Comparison of ENCODE assay signal across 10 cellular contexts in the genomic region with DNA sequence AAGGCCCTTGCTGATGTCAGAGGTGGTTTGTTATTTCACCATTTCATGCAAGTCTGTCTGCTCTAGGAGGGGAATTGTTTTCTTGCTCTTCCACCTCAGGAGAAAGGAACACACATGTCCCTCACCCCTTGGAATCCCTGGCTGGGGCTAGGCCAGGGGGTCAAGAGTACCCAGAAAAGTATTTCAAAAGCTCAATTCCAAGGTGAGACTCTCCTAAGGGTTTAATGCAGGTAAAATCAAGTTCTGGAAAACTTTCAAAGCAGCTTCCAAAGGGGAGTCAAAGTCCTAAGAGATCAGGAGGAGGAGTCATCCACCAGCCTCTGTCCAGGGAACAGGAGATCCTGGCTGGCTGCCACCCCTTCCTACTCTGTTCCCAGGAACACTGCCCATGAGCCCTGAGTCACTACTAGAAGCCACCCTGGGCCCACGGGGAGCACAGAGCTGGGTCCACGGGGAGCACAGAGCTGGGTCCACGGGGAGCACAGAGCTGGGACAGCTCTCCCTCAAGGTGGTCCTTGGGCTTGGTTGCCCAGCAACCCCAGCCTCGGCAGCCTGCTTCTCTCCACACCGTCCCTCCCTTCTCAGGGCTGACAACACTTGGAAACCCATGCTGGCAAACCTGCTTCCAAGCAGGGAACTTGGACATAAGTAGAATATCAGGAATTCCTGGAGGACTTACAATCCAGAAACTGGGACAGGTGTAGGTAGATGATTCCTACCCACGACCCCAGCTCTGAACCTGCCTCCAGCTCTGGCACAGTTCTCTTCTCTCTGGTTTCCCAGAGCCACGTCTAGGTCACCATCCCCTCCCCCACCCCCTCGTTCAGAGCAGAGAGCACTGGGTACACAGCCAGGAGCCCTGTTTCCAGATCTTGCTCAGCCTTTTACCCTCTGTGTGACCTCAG. TPM values are rescaled to one million over a fixed set of nuclear protein-coding genes. Genes with fewer than 3 reads are reported as not detected.
A peak's percentile ranks its signal among the peaks of the same experiment; 100 is the strongest.
DNase-seq lines count a peak whose midpoint lies in the region; ATAC-seq and TF ChIP-seq lines count a peak whose summit lies in the region.
"Had no signal": no experiment of that assay in that cellular context is flagged by ENCODE, and none has a peak within 500 bp of the region (broad histone marks: within the 10 kb centered on the region; RNA-seq: fewer than 3 reads in every experiment).

No MANE protein-coding gene starts in this region.

- TF ChIP-seq EP300 in stomach (IDR thresholded peaks at IDR 0.05): no peak

- H3K9me3 ChIP-seq in ascending aorta (no peaks in the 10 kb centered on the region), right atrium auricular region (no peaks in the 10 kb centered on the region), stomach (no peaks in the 10 kb centered on the region)

- H3K4me1 ChIP-seq in ascending aorta (peaks cover 3 to 17% of the 10 kb centered on the region in 2 donors), right atrium auricular region (peaks cover 0 to 12% of the 10 kb centered on the region in 2 donors), stomach (peaks cover 9 to 22% (median 18%) of the 10 kb centered on the region in 4 donors)

- intact Hi-C loops in ascending aorta (cut with DNase I): loop anchor here (1.0 kb wide), 1 partner anchor 14 kb away; no protein-coding TSS in a partner anchor
- intact Hi-C loops in stomach (cut with DNase I; ENCODE audit: low total_unique reads): no loop called here

- no peaks in the 10 kb centered on the region for H3K36me3 ChIP-seq in ascending aorta
- H3K36me3 ChIP-seq in right atrium auricular region: no peaks in the 10 kb centered on the region
- no peaks in the 10 kb centered on the region for H3K36me3 ChIP-seq in stomach

- 20 to 30% (median 24%) methylated on average over 4 to 8 of the region's 8 CpGs for WGBS in stomach, 5 donors

- H3K4me3 ChIP-seq in ascending aorta (no peak overlapping the region), right atrium auricular region (no peak overlapping the region), stomach (no peak overlapping the region)

- DNase-seq in HCEC 1CT (peak; percentile 91), ascending aorta (ENCODE audit: low spot score in 2 of 2) (peak; percentile 83 to 96), right atrium auricular region (ENCODE audit: low spot score) (peak; percentile 87), stomach (peak; percentile 95), retina (no peak), MV-4-11 (lab: John Stamatoyannopoulos, UW) (no peak)
- DNase-seq: T-helper 2 cell had no signal

- TF ChIP-seq CTCF in ascending aorta (IDR thresholded peaks at IDR 0.05) (no peak), right atrium auricular region (IDR thresholded peaks at IDR 0.05) (no peak), stomach (IDR thresholded peaks at IDR 0.05) (no peak)

- H3K27me3 ChIP-seq in ascending aorta: no peaks in the 10 kb centered on the region
- no peaks in the 10 kb centered on the region for H3K27me3 ChIP-seq in right atrium auricular region
- no peaks in the 10 kb centered on the region for H3K27me3 ChIP-seq in stomach

- peak overlapping the region; percentile 47 to 56 for H3K27ac ChIP-seq in ascending aorta
- peak overlapping the region in 1 of 2 donors; percentile 15 for H3K27ac ChIP-seq in right atrium auricular region
- H3K27ac ChIP-seq in stomach: peak overlapping the region in 2 of 5 donors; percentile 56 to 70

- ATAC-seq in GM18870 (IDR thresholded peaks at IDR 0.05; ENCODE audit: unreplicated experiment) (no peak), GM21515 (IDR thresholded peaks at IDR 0.05; ENCODE audit: unreplicated experiment) (no peak)

- no peak for TF ChIP-seq POLR2A in stomach (IDR thresholded peaks at IDR 0.05)

RNA-seq across cellular contexts. Expression of a gene that starts 35.3 kb away (rescaled TPM):
- total RNA-seq in ascending aorta: 353 TPM
- total RNA-seq in right atrium auricular region: 100 to 1,000 TPM in 1 of 2 donors, 10 to 100 TPM in 1; 63.8 to 128 TPM
- 100 to 1,000 TPM in 1 of 5 donors, 10 to 100 TPM in 4; 41.4 to 116 (median 47.3) TPM for total RNA-seq in stomach
- 100 to 1,000 TPM in 1 of 3 donors, 10 to 100 TPM in 2; 36.5 to 118 (median 75.5) TPM for polyA plus RNA-seq in stomach

RNA-seq across cellular contexts. Expression of a gene that starts 49.0 kb away (rescaled TPM):
- total RNA-seq in ascending aorta: 94.7 TPM
- total RNA-seq in right atrium auricular region: 10 to 100 TPM; 51.4 to 97.2 TPM
- 100 to 1,000 TPM in 4 of 5 donors, 10 to 100 TPM in 1; 77.2 to 250 (median 145) TPM for total RNA-seq in stomach
- polyA plus RNA-seq in stomach: 100 to 1,000 TPM; 130 to 179 (median 146) TPM

RNA-seq across cellular contexts. Expression of a gene that starts 54.5 kb away (rescaled TPM):
- total RNA-seq in ascending aorta (0.21 TPM), right atrium auricular region (under 1 TPM in 1 of 2 donors, not detected in 1; 0.12 TPM), stomach (1 to 10 TPM in 1 of 5 donors, under 1 TPM in 1, not detected in 3; 0.37 to 2.5 TPM)
- under 1 TPM; 0.15 to 0.23 (median 0.19) TPM for polyA plus RNA-seq in stomach
- total RNA-seq: skeletal muscle tissue had no signal

Comparison
In these comparisons a context has a peak if more than half of its experiments do, and no peak if none do; other contexts are left out.
1. DNase-seq: peak in HCEC 1CT (single experiment), ascending aorta (2 of 2), right atrium auricular region (single experiment) and stomach (single experiment); none in retina (single experiment) and MV-4-11 (single experiment).